Comparison of ENCODE assay signal across 1 cellular context in the genomic region with DNA sequence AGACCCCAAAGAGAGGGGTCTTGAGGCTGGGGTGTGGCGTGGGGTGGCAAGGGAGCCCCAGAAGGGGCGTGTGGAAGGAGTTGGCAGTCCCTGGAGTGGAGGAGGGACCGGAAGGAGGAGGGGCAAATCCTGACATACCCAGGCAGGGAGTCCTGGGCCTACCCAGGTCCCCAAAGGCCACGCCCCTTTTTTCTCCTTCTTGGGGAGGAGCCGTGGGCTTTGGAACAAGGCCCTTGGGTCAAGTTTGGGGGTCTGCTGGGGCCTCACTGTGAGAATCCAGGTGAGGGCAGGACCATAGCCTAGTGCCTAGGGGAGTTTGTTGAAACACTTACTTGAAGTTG.
TF ChIP-seq lines count a peak whose summit lies in the region.

No MANE protein-coding gene starts in this region.

TF ChIP-seq in endothelial cell of umbilical vein, 7 proteins besides CTCF, POLR2A, EP300 and RAD21:
- no peak for TF ChIP-seq GATA2 (IDR thresholded peaks at IDR 0.05; ENCODE audit: insufficient read depth, insufficient read length, low read depth, low read length)
- TF ChIP-seq MYC (IDR thresholded peaks at IDR 0.05; ENCODE audit: low read depth, low read length): no peak
- no peak for TF ChIP-seq POLR2AphosphoS5 (IDR thresholded peaks at IDR 0.05; ENCODE audit: insufficient read depth, low read depth, low read length)
- TF ChIP-seq FOS (IDR thresholded peaks at IDR 0.05; ENCODE audit: borderline replicate concordance, insufficient read depth, low read length): no peak
- TF ChIP-seq MAX (IDR thresholded peaks at IDR 0.05; ENCODE audit: insufficient read depth, insufficient read length): no peak
- TF ChIP-seq EZH2 (IDR thresholded peaks at IDR 0.05; ENCODE audit: borderline replicate concordance, low read depth, low read length, severe bottlenecking): no peak
- TF ChIP-seq JUN (IDR thresholded peaks at IDR 0.05; ENCODE audit: borderline replicate concordance, insufficient read depth, insufficient read length, low read depth): no peak
TF ChIP-seq in endothelial cell of umbilical vein: peak in this region for 0.
